In genomic region chr22:39317084-39317755, GRCh38 we compare ENCODE assay signal across 9 cellular contexts. TPM values are rescaled to one million over a fixed set of nuclear protein-coding genes. Genes with fewer than 3 reads are reported as not detected.
DNase-seq lines count a peak whose midpoint lies in the region; ATAC-seq, FAIRE-seq and TF ChIP-seq lines count a peak whose summit lies in the region.
"Had no signal": no experiment of that assay in that cellular context is flagged by ENCODE, and none has a peak within 500 bp of the region (broad histone marks: within the 10 kb centered on the region; RNA-seq: fewer than 3 reads in every experiment).

No MANE protein-coding gene starts in this region.

- H3K4me1 ChIP-seq in BLaER1 treated with 17β-estradiol and CSF1 and Interleukin-3, amounts not matched to agents 10 nM and 100 nM, result peaks cover 59 to 67% (median 61%) of the 10 kb centered on the region in 10 experiments
- peaks cover 39% of the 10 kb centered on the region for H3K4me1 ChIP-seq in keratinocyte (ENCODE audit: control insufficient read depth, extremely low read depth, insufficient read depth, low read length)

- peak; percentile 40 to 52 for DNase-seq in HL-60 (ENCODE audit: low read depth in 1 of 2, low spot score in 1 of 2)
- DNase-seq in activated naive CD4-positive, alpha-beta T cell treated with anti-CD3 and anti-CD28 coated beads, Interleukin-2, amount 50 U/mL, for 72 hours (ENCODE audit: low spot score in 2 of 2), result no peak
- DNase-seq in keratinocyte (ENCODE audit: low read depth, low spot score), result peak; percentile 52
- DNase-seq in NOMO-1 treated with dmso at 0.1 percent for 144 hours (lab: John Stamatoyannopoulos, UW; ENCODE audit: unreplicated experiment), result no peak
- DNase-seq in C1 segment of cervical spinal cord (lab: John Stamatoyannopoulos, UW), result no peak
- DNase-seq in SK-N-DZ (ENCODE audit: low spot score), result no peak

- no peak overlapping the region for H2AFZ ChIP-seq in keratinocyte (ENCODE audit: control insufficient read depth, low read length)

- dilution Hi-C loops in keratinocyte (cut with MboI; ENCODE audit: extremely low pct_ligation_motif_present, low sequenced_read_pairs), result no loop called here

- peaks cover 61% of the 10 kb centered on the region in 2 donors for H3K36me3 Mint-ChIP-seq in activated naive CD4-positive, alpha-beta T cell treated with anti-CD3 and anti-CD28 coated beads, Interleukin-2, amount 50 U/mL, for 72 hours

- FAIRE-seq in keratinocyte (lab: Jason Lieb, UNC), result no peak

- H3K4me2 ChIP-seq in BLaER1 treated with 17β-estradiol and CSF1 and Interleukin-3, amounts not matched to agents 10 nM and 100 nM, result peak overlapping the region; percentile 90 to 100 (median 97)
- peak overlapping the region; percentile 87 for H3K4me2 ChIP-seq in keratinocyte (ENCODE audit: control insufficient read depth, extremely low read depth, insufficient read depth, low read depth, low read length)

- ATAC-seq in activated naive CD4-positive, alpha-beta T cell treated with anti-CD3 and anti-CD28 coated beads, Interleukin-2, amount 50 U/mL, for 72 hours, result no peak
- no peak for ATAC-seq in GM21447 (IDR thresholded peaks at IDR 0.05; ENCODE audit: unreplicated experiment)

- H3K36me3 ChIP-seq in BLaER1 treated with 17β-estradiol and CSF1 and Interleukin-3, amounts not matched to agents 10 nM and 100 nM, result peaks cover 62 to 68% (median 66%) of the 10 kb centered on the region in 11 experiments
- H3K36me3 ChIP-seq in keratinocyte (ENCODE audit: control insufficient read depth in 2 of 2, extremely low read depth in 1 of 2, insufficient read depth in 2 of 2, low read length in 2 of 2), result peaks cover 49 to 69% of the 10 kb centered on the region in 2 experiments

- H3K27me3 ChIP-seq in BLaER1 treated with 17β-estradiol and CSF1 and Interleukin-3, amounts not matched to agents 10 nM and 100 nM, result no peaks in the 10 kb centered on the region
- H3K27me3 ChIP-seq in HL-60 (ENCODE audit: insufficient read depth, poor library complexity, severe bottlenecking), result no peaks in the 10 kb centered on the region
- no peaks in the 10 kb centered on the region for H3K27me3 ChIP-seq in keratinocyte (ENCODE audit: control insufficient read depth, extremely low read depth, insufficient read depth, low read length)
- H3K27me3 ChIP-seq: neutrophil had no signal

- peaks cover 4% of the 10 kb centered on the region for H3K9me1 ChIP-seq in keratinocyte (ENCODE audit: control insufficient read depth, extremely low read depth, insufficient read depth, low read length)

- peak overlapping the region; percentile 75 to 97 (median 86) for H3K4me3 ChIP-seq in BLaER1 treated with 17β-estradiol and CSF1 and Interleukin-3, amounts not matched to agents 10 nM and 100 nM
- peak overlapping the region; percentile 83 for H3K4me3 ChIP-seq in HL-60 (replicated peaks; ENCODE audit: insufficient read depth, low read length)
- H3K4me3 ChIP-seq in keratinocyte (ENCODE audit: control insufficient read depth in 2 of 3, extremely low read depth in 1 of 3, insufficient read depth in 2 of 3, low read depth in 1 of 3, low read length in 3 of 3), result peak overlapping the region; percentile 67 to 85 (median 80)

- peaks cover 64% of the 10 kb centered on the region for H3K79me2 ChIP-seq in keratinocyte (ENCODE audit: control insufficient read depth, insufficient read depth, low read length)

- peak overlapping the region; percentile 98 to 100 for H3K27ac Mint-ChIP-seq in activated naive CD4-positive, alpha-beta T cell treated with anti-CD3 and anti-CD28 coated beads, Interleukin-2, amount 50 U/mL, for 72 hours

- peak overlapping the region in 10 of 11 experiments; percentile 89 to 99 (median 96); a peak in 17 of 22 replicates for H3K27ac ChIP-seq in BLaER1 treated with 17β-estradiol and CSF1 and Interleukin-3, amounts not matched to agents 10 nM and 100 nM
- H3K27ac ChIP-seq in HL-60 (replicated peaks) (peak overlapping the region; percentile 95), keratinocyte (ENCODE audit: control insufficient read depth, insufficient read depth, low read length) (peak overlapping the region; percentile 99)
- H3K27ac ChIP-seq: neutrophil had no signal

- no peaks in the 10 kb centered on the region for H3K9me3 ChIP-seq in BLaER1 treated with 17β-estradiol and CSF1 and Interleukin-3, amounts not matched to agents 10 nM and 100 nM (replicated peaks in 1 of 11)
- no peaks in the 10 kb centered on the region for H3K9me3 ChIP-seq in keratinocyte (ENCODE audit: control insufficient read depth, low read depth, low read length)
- H3K9me3 ChIP-seq: neutrophil had no signal

- H3K9ac ChIP-seq in BLaER1 treated with 17β-estradiol and CSF1 and Interleukin-3, amounts not matched to agents 10 nM and 100 nM, result peak overlapping the region; percentile 90 to 99 (median 97)
- peak overlapping the region; percentile 100 for H3K9ac ChIP-seq in keratinocyte (ENCODE audit: control insufficient read depth, extremely low read depth, insufficient read depth, low read length)

- H3K9me3 Mint-ChIP-seq in activated naive CD4-positive, alpha-beta T cell treated with anti-CD3 and anti-CD28 coated beads, Interleukin-2, amount 50 U/mL, for 72 hours, result no peaks in the 10 kb centered on the region

- H4K20me1 ChIP-seq in BLaER1 treated with 17β-estradiol and CSF1 and Interleukin-3, amounts not matched to agents 10 nM and 100 nM, result peaks cover 65 to 71% (median 68%) of the 10 kb centered on the region in 11 experiments
- H4K20me1 ChIP-seq in keratinocyte (ENCODE audit: control insufficient read depth, extremely low read depth, insufficient read depth, low read length), result peaks cover 59% of the 10 kb centered on the region

- TF ChIP-seq CTCF in HL-60 (IDR thresholded peaks at IDR 0.05; ENCODE audit: insufficient read depth, low read length) (no peak), keratinocyte (optimal IDR thresholded peaks at IDR 0.05 in 1 of 3, IDR thresholded peaks at IDR 0.05 in 1 of 3, conservative IDR thresholded peaks at IDR 0.05 in 1 of 3; ENCODE audit: extremely low read depth in 1 of 3, insufficient read depth in 2 of 3, low read length in 3 of 3) (no peak)

RNA-seq across cellular contexts. Expression of gene RPL3, which starts 2.2 kb away (rescaled TPM):
- total RNA-seq in activated naive CD4-positive, alpha-beta T cell treated with anti-CD3 and anti-CD28 coated beads, Interleukin-2, amount 50 U/mL, for 72 hours, result 1,000 to 10,000 TPM; 2,348 to 3,152 TPM
- 2,424 to 2,611 TPM (median 2,538 TPM) in 3 replicates for polyA plus RNA-seq in keratinocyte
- 2,618 TPM for polyA plus RNA-seq in keratinocyte (2011; ENCODE audit: low read depth)
- polyA plus RNA-seq in keratinocyte (2011; cell fraction: cytosol; rRNA removed), result 2,037 and 2,979 TPM in 2 replicates
- 1,267 and 1,276 TPM in 2 replicates for polyA plus RNA-seq in keratinocyte (2011; cell fraction: nucleus; rRNA removed)
- 2,146 and 2,726 TPM in 2 replicates for polyA plus RNA-seq in keratinocyte (2012; ENCODE audit: low replicate concordance)
- 1,617 to 1,755 TPM (median 1,669 TPM) in 3 replicates for polyA minus RNA-seq in keratinocyte
- 2,002 TPM for polyA minus RNA-seq in keratinocyte (2011; cell fraction: cytosol; rRNA and poly(A)+ RNA removed)
- 534 and 588 TPM in 2 replicates for polyA minus RNA-seq in keratinocyte (2011; cell fraction: nucleus; rRNA and poly(A)+ RNA removed)
- 2,027 and 2,185 TPM in 2 replicates for polyA plus RNA-seq in SK-N-DZ (2014; cell fraction: cytosol; rRNA removed)
- 1,397 and 1,558 TPM in 2 replicates for polyA plus RNA-seq in SK-N-DZ (2014; cell fraction: nucleus; rRNA removed)

RNA-seq across cellular contexts. Expression of gene SYNGR1, which starts 32.6 kb away (rescaled TPM):
- total RNA-seq in activated naive CD4-positive, alpha-beta T cell treated with anti-CD3 and anti-CD28 coated beads, Interleukin-2, amount 50 U/mL, for 72 hours, result 1 to 10 TPM in 1 of 2 donors, under 1 TPM in 1; 0.46 to 1.2 TPM
- 0.63 to 1.4 TPM (median 0.76 TPM) in 3 replicates for polyA plus RNA-seq in keratinocyte
- polyA plus RNA-seq in keratinocyte (2011; ENCODE audit: low read depth), result 0.67 TPM
- polyA plus RNA-seq in keratinocyte (2011; cell fraction: cytosol; rRNA removed), result 1.2 and 2.7 TPM in 2 replicates
- 1.5 and 2.7 TPM in 2 replicates for polyA plus RNA-seq in keratinocyte (2011; cell fraction: nucleus; rRNA removed)
- 0.78 and 2.2 TPM in 2 replicates for polyA plus RNA-seq in keratinocyte (2012; ENCODE audit: low replicate concordance)
- polyA minus RNA-seq in keratinocyte, result 0.54 to 1.9 TPM (median 0.56 TPM) in 3 replicates
- polyA minus RNA-seq in keratinocyte (2011; cell fraction: cytosol; rRNA and poly(A)+ RNA removed), result 1.5 TPM
- 0.62 and 1.3 TPM in 2 replicates for polyA minus RNA-seq in keratinocyte (2011; cell fraction: nucleus; rRNA and poly(A)+ RNA removed)
- 21.5 and 24.3 TPM in 2 replicates for polyA plus RNA-seq in SK-N-DZ (2014; cell fraction: cytosol; rRNA removed)
- polyA plus RNA-seq in SK-N-DZ (2014; cell fraction: nucleus; rRNA removed), result 43.1 and 61.9 TPM in 2 replicates

Comparison
In these comparisons a context has a peak if more than half of its experiments do, and no peak if none do; other contexts are left out.
1. DNase-seq: peak in HL-60 (2 of 2) and keratinocyte (single experiment); none in activated naive CD4-positive, alpha-beta T cell treated with anti-CD3 and anti-CD28 coated beads, Interleukin-2, amount 50 U/mL, for 72 hours (0 of 2), NOMO-1 treated with dmso at 0.1 percent for 144 hours (single experiment), C1 segment of cervical spinal cord (0 of 14) and SK-N-DZ (single experiment).
2. Peak in every context shown above with its lines, with median percentiles within 50 percentile points of each other: H3K27ac ChIP-seq and H3K4me3 ChIP-seq.